In the genomic region with DNA sequence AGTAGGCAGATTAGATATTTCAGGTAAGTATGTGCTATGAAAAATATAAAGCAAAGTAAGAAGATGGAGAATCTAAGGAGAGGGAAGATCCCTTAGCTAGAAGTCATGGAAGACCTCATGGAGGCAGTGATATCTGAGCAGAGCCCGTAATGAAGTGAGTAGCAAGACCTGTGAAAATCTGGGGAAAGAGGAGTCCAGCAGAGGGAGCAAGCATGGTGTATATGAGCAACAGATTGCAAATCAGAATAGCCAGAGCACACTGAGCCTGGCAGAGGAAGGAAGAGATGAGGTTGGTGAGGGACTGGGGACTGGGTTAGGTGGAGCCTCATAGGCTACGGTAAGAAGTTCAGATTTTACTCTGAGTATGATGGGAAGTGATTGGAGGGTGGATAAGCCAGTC, we compare ENCODE assay signal across 9 cellular contexts. TPM values are rescaled to one million over a fixed set of nuclear protein-coding genes. Genes with fewer than 3 reads are reported as not detected.
A peak's percentile ranks its signal among the peaks of the same experiment; 100 is the strongest.
DNase-seq lines count a peak whose midpoint lies in the region; ATAC-seq and TF ChIP-seq lines count a peak whose summit lies in the region.
"Had no signal": no experiment of that assay in that cellular context is flagged by ENCODE, and none has a peak within 500 bp of the region (broad histone marks: within the 10 kb centered on the region; RNA-seq: fewer than 3 reads in every experiment).

No MANE protein-coding gene starts in this region.

- no peaks in the 10 kb centered on the region for H3K27me3 ChIP-seq in CD4-positive, alpha-beta memory T cell (ENCODE audit: insufficient read depth, low read length)

- no peak overlapping the region for H3K27ac Mint-ChIP-seq in activated CD8-positive, alpha-beta T cell treated with anti-CD3 and anti-CD28 coated beads, Interleukin-2, amount 10 ng/mL, durations not matched to agents 7 days and 5 days
- H3K27ac Mint-ChIP-seq in activated CD8-positive, alpha-beta T cell treated with anti-CD3 and anti-CD28 coated beads for 36 hours, result no peak overlapping the region
- H3K27ac Mint-ChIP-seq in CD4-positive, alpha-beta memory T cell, result no peak overlapping the region

- CTCF ChIA-PET in activated CD8-positive, alpha-beta T cell treated with anti-CD3 and anti-CD28 coated beads, Interleukin-2, amount 10 ng/mL, durations not matched to agents 7 days and 5 days (lab: Charles Lee), result interaction anchor here (0.7 to 4.3 kb wide), 5 partner anchors 14 to 123 kb away, joined by 4 to 47 read pairs (median 9); partner anchors contain the start of gene KIAA1671
- CTCF ChIA-PET in activated CD8-positive, alpha-beta T cell treated with anti-CD3 and anti-CD28 coated beads for 36 hours (lab: Charles Lee), result interaction anchor here (1.2 to 6.2 kb wide), 7 partner anchors 10 to 265 kb away, joined by 3 to 109 read pairs (median 5); partner anchors contain the start of gene LHFPL7
- CTCF ChIA-PET in CD4-positive, alpha-beta memory T cell (lab: Charles Lee; ENCODE audit: partially characterized antibody), result interaction anchor here (2.5 to 6.7 kb wide), 3 partner anchors 10 to 117 kb away, joined by 13 to 63 read pairs (median 30); no protein-coding TSS in a partner anchor

- POLR2A ChIA-PET in activated CD8-positive, alpha-beta T cell treated with anti-CD3 and anti-CD28 coated beads, Interleukin-2, amount 10 ng/mL, durations not matched to agents 7 days and 5 days (lab: Charles Lee), result no interaction called here
- POLR2A ChIA-PET in activated CD8-positive, alpha-beta T cell treated with anti-CD3 and anti-CD28 coated beads for 36 hours (lab: Charles Lee), result no interaction called here
- POLR2A ChIA-PET in CD4-positive, alpha-beta memory T cell (lab: Charles Lee; ENCODE audit: partially characterized antibody), result no interaction called here

- H3K27ac ChIP-seq in CD4-positive, alpha-beta memory T cell (ENCODE audit: low read depth, low read length), result no peak overlapping the region
- H3K27ac ChIP-seq: SK-N-MC had no signal

- H3K4me1 Mint-ChIP-seq in activated CD8-positive, alpha-beta T cell treated with anti-CD3 and anti-CD28 coated beads, Interleukin-2, amount 10 ng/mL, durations not matched to agents 7 days and 5 days (ENCODE audit: low read depth), result no peaks in the 10 kb centered on the region
- H3K4me1 Mint-ChIP-seq in activated CD8-positive, alpha-beta T cell treated with anti-CD3 and anti-CD28 coated beads for 36 hours (ENCODE audit: low read depth), result no peaks in the 10 kb centered on the region
- H3K4me1 Mint-ChIP-seq in CD4-positive, alpha-beta memory T cell, result peaks cover 0 to 2% (median 0%) of the 10 kb centered on the region in 4 donors

- no peaks in the 10 kb centered on the region for H3K36me3 ChIP-seq in CD4-positive, alpha-beta memory T cell (ENCODE audit: insufficient read depth, low read length)

- intact Hi-C loops in activated CD8-positive, alpha-beta T cell treated with anti-CD3 and anti-CD28 coated beads for 36 hours (cut with micrococcal nuclease), result loop anchor here (5.0 kb wide), 1 partner anchor 115 kb away; no protein-coding TSS in a partner anchor
- intact Hi-C loops in CD4-positive, alpha-beta memory T cell (cut with micrococcal nuclease), result no loop called here

- TF ChIP-seq CTCF in activated CD8-positive, alpha-beta T cell treated with anti-CD3 and anti-CD28 coated beads for 36 hours (IDR thresholded peaks at IDR 0.05), result no peak
- TF ChIP-seq CTCF in choroid plexus epithelial cell (conservative IDR thresholded peaks at IDR 0.05; ENCODE audit: low read depth, low read length), result peak; percentile 66

- no peaks in the 10 kb centered on the region for H3K36me3 Mint-ChIP-seq in activated CD8-positive, alpha-beta T cell treated with anti-CD3 and anti-CD28 coated beads, Interleukin-2, amount 10 ng/mL, durations not matched to agents 7 days and 5 days (ENCODE audit: low read depth)
- H3K36me3 Mint-ChIP-seq in activated CD8-positive, alpha-beta T cell treated with anti-CD3 and anti-CD28 coated beads for 36 hours (ENCODE audit: low read depth), result no peaks in the 10 kb centered on the region
- no peaks in the 10 kb centered on the region for H3K36me3 Mint-ChIP-seq in CD4-positive, alpha-beta memory T cell

- DNase-seq in activated CD8-positive, alpha-beta T cell treated with anti-CD3 and anti-CD28 coated beads, Interleukin-2, amount 10 ng/mL, durations not matched to agents 7 days and 5 days, result peak; percentile 35
- no peak for DNase-seq in activated CD8-positive, alpha-beta T cell treated with anti-CD3 and anti-CD28 coated beads for 36 hours
- DNase-seq in NCI-H82 (lab: John Stamatoyannopoulos, UW), result peak; percentile 67
- peak; percentile 62 for DNase-seq in choroid plexus epithelial cell (ENCODE audit: low read depth)
- DNase-seq in renal cortical epithelial cell (ENCODE audit: low read depth), result peak; percentile 44
- DNase-seq in GF-D8 (lab: John Stamatoyannopoulos, UW), result no peak
- DNase-seq in CD4-positive, alpha-beta memory T cell, result no peak

- H3K4me1 ChIP-seq in CD4-positive, alpha-beta memory T cell (ENCODE audit: insufficient read depth, low read length), result no peaks in the 10 kb centered on the region

- peaks cover under 1% of the 10 kb centered on the region for H3K27me3 Mint-ChIP-seq in activated CD8-positive, alpha-beta T cell treated with anti-CD3 and anti-CD28 coated beads, Interleukin-2, amount 10 ng/mL, durations not matched to agents 7 days and 5 days (ENCODE audit: low read depth)
- peaks cover 5% of the 10 kb centered on the region for H3K27me3 Mint-ChIP-seq in activated CD8-positive, alpha-beta T cell treated with anti-CD3 and anti-CD28 coated beads for 36 hours
- peaks cover 0 to 6% of the 10 kb centered on the region in 2 donors for H3K27me3 Mint-ChIP-seq in CD4-positive, alpha-beta memory T cell

- no peak overlapping the region for H3K4me3 Mint-ChIP-seq in activated CD8-positive, alpha-beta T cell treated with anti-CD3 and anti-CD28 coated beads, Interleukin-2, amount 10 ng/mL, durations not matched to agents 7 days and 5 days
- no peak overlapping the region for H3K4me3 Mint-ChIP-seq in activated CD8-positive, alpha-beta T cell treated with anti-CD3 and anti-CD28 coated beads for 36 hours
- no peak overlapping the region for H3K4me3 Mint-ChIP-seq in CD4-positive, alpha-beta memory T cell

- no peaks in the 10 kb centered on the region for H3K9me3 ChIP-seq in CD4-positive, alpha-beta memory T cell (ENCODE audit: control insufficient read depth in 1 of 2, low read length in 2 of 2)

- ATAC-seq in activated CD8-positive, alpha-beta T cell treated with anti-CD3 and anti-CD28 coated beads, Interleukin-2, amount 10 ng/mL, durations not matched to agents 7 days and 5 days, result no peak
- ATAC-seq in activated CD8-positive, alpha-beta T cell treated with anti-CD3 and anti-CD28 coated beads for 36 hours, result no peak
- ATAC-seq in HG02623 (IDR thresholded peaks at IDR 0.05; ENCODE audit: unreplicated experiment), result no peak

- H3K4me3 ChIP-seq in choroid plexus epithelial cell (ENCODE audit: low read depth, low read length), result no peak overlapping the region
- no peak overlapping the region for H3K4me3 ChIP-seq in CD4-positive, alpha-beta memory T cell (ENCODE audit: low read length in 2 of 2)
- H3K4me3 ChIP-seq: SK-N-MC had no signal

- no peaks in the 10 kb centered on the region for H3K9me3 Mint-ChIP-seq in activated CD8-positive, alpha-beta T cell treated with anti-CD3 and anti-CD28 coated beads, Interleukin-2, amount 10 ng/mL, durations not matched to agents 7 days and 5 days (ENCODE audit: insufficient read depth)
- no peaks in the 10 kb centered on the region for H3K9me3 Mint-ChIP-seq in activated CD8-positive, alpha-beta T cell treated with anti-CD3 and anti-CD28 coated beads for 36 hours
- no peaks in the 10 kb centered on the region for H3K9me3 Mint-ChIP-seq in CD4-positive, alpha-beta memory T cell

RNA-seq across cellular contexts. Expression of gene LHFPL7, which starts 9.4 kb away (rescaled TPM):
- not detected for total RNA-seq in activated CD8-positive, alpha-beta T cell treated with anti-CD3 and anti-CD28 coated beads, Interleukin-2, amount 10 ng/mL, durations not matched to agents 7 days and 5 days
- total RNA-seq in activated CD8-positive, alpha-beta T cell treated with anti-CD3 and anti-CD28 coated beads for 36 hours, result not detected
- not detected in 2 replicates for total RNA-seq in renal cortical epithelial cell
- not detected for total RNA-seq in CD4-positive, alpha-beta memory T cell
- not detected for polyA plus RNA-seq in CD4-positive, alpha-beta memory T cell

RNA-seq across cellular contexts. Expression of gene KIAA1671, which starts 15.4 kb away (rescaled TPM):
- total RNA-seq in activated CD8-positive, alpha-beta T cell treated with anti-CD3 and anti-CD28 coated beads, Interleukin-2, amount 10 ng/mL, durations not matched to agents 7 days and 5 days, result 1 to 10 TPM; 5.1 to 5.5 TPM
- total RNA-seq in activated CD8-positive, alpha-beta T cell treated with anti-CD3 and anti-CD28 coated beads for 36 hours, result 1 to 10 TPM; 6.5 to 6.8 TPM
- total RNA-seq in renal cortical epithelial cell, result 15.5 and 31.1 TPM in 2 replicates
- total RNA-seq in CD4-positive, alpha-beta memory T cell, result 10 to 100 TPM in 1 of 2 experiments, 1 to 10 TPM in 1; 9.6 to 10.2 TPM
- polyA plus RNA-seq in CD4-positive, alpha-beta memory T cell, result under 1 TPM; 0.04 to 0.68 TPM

Comparison
In these comparisons a context has a peak if more than half of its experiments do, and no peak if none do; other contexts are left out.
1. DNase-seq: peak in activated CD8-positive, alpha-beta T cell treated with anti-CD3 and anti-CD28 coated beads, Interleukin-2, amount 10 ng/mL, durations not matched to agents 7 days and 5 days (single experiment), NCI-H82 (single experiment), choroid plexus epithelial cell (single experiment) and renal cortical epithelial cell (single experiment); none in activated CD8-positive, alpha-beta T cell treated with anti-CD3 and anti-CD28 coated beads for 36 hours (single experiment), GF-D8 (single experiment) and CD4-positive, alpha-beta memory T cell (0 of 5).